In the genomic region with DNA sequence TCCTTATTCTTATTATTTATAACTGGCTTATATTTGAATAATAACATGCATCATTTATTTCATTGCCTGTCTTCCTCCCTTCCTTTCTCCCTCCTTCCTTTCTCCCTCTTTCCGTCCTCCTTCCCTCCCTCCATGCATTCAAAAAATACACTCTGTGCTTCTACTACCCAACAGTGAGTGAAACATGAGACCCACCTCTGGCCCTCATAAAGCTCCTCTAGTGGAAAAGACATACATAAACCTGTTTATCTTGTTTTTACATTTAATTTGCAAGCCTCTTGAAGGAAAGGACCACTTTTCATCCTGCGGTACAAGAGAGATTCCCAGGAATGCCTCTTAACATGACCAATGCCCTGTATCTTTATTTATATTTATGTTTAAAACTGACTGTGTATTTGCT, we compare ENCODE assay signal across 20 cellular contexts. TPM values are rescaled to one million over a fixed set of nuclear protein-coding genes. Genes with fewer than 3 reads are reported as not detected.
"Had no signal": no experiment of that assay in that cellular context is flagged by ENCODE, and none has a peak within 500 bp of the region (broad histone marks: within the 10 kb centered on the region; RNA-seq: fewer than 3 reads in every experiment).

No MANE protein-coding gene starts in this region.

- H3K9me3 ChIP-seq: body of pancreas, esophagus muscularis mucosa, neutrophil, stomach, testis, upper lobe of left lung had no signal

- H3K4me1 ChIP-seq: body of pancreas, esophagus muscularis mucosa, parathyroid adenoma, stomach, testis, upper lobe of left lung had no signal

- H3K9me3 Mint-ChIP-seq: activated B cell treated with CpG ODN at 0.5 μM for 24 hours; activated naive CD8-positive, alpha-beta T cell treated with anti-CD3 and anti-CD28 coated beads for 36 hours; activated T-cell treated with anti-CD3 and anti-CD28 coated beads, Interleukin-2, amount 50 U/mL, for 72 hours had no signal

- H3K4me3 Mint-ChIP-seq: activated B cell treated with CpG ODN at 0.5 μM for 24 hours; activated naive CD8-positive, alpha-beta T cell treated with anti-CD3 and anti-CD28 coated beads for 36 hours; activated T-cell treated with anti-CD3 and anti-CD28 coated beads, Interleukin-2, amount 50 U/mL, for 72 hours; naive thymus-derived CD8-positive, alpha-beta T cell had no signal

- H3K36me3 Mint-ChIP-seq: activated naive CD8-positive, alpha-beta T cell treated with anti-CD3 and anti-CD28 coated beads for 36 hours; naive thymus-derived CD8-positive, alpha-beta T cell had no signal

- H3K4me3 ChIP-seq: body of pancreas, esophagus muscularis mucosa, stomach, testis, upper lobe of left lung had no signal

- DNase-seq: activated B cell treated with CpG ODN at 0.5 μM for 24 hours; activated CD4-positive, alpha-beta T cell treated with anti-CD3 and anti-CD28 coated beads for 48 hours; activated CD8-positive, alpha-beta memory T cell treated with anti-CD3 and anti-CD28 coated beads, Interleukin-2, amount 50 U/mL, for 48 hours; activated naive CD8-positive, alpha-beta T cell treated with anti-CD3 and anti-CD28 coated beads for 36 hours; activated T-cell treated with anti-CD3 and anti-CD28 coated beads, Interleukin-2, amount 50 U/mL, for 72 hours; amygdala; body of pancreas; caudate nucleus; hippocampal formation; kidney glomerular epithelial cell; mesenchymal stem cell; naive thymus-derived CD8-positive, alpha-beta T cell; stimulated activated CD4-positive, alpha-beta T cell treated with anti-CD3 and anti-CD28 coated beads, Interleukin-12 subunit alpha, Interleukin-12 subunit beta, amount 100 ng/mL, for 4 hours; stimulated activated CD4-positive, alpha-beta T cell treated with anti-CD3 and anti-CD28 coated beads, Interleukin-2, amount 100 ng/mL, for 24 hours; stomach; testis; upper lobe of left lung had no signal

- H3K27ac Mint-ChIP-seq: activated B cell treated with CpG ODN at 0.5 μM for 24 hours; activated naive CD8-positive, alpha-beta T cell treated with anti-CD3 and anti-CD28 coated beads for 36 hours; activated T-cell treated with anti-CD3 and anti-CD28 coated beads, Interleukin-2, amount 50 U/mL, for 72 hours had no signal

- ATAC-seq: activated T-cell treated with anti-CD3 and anti-CD28 coated beads, Interleukin-2, amount 50 U/mL, for 72 hours; body of pancreas; naive thymus-derived CD8-positive, alpha-beta T cell had no signal

- H3K27me3 ChIP-seq: body of pancreas, esophagus muscularis mucosa, neutrophil, stomach, testis, upper lobe of left lung had no signal

- H3K36me3 ChIP-seq: esophagus muscularis mucosa, neutrophil, stomach, upper lobe of left lung had no signal

- H3K4me1 Mint-ChIP-seq: activated B cell treated with CpG ODN at 0.5 μM for 24 hours; activated naive CD8-positive, alpha-beta T cell treated with anti-CD3 and anti-CD28 coated beads for 36 hours had no signal

- H3K27ac ChIP-seq: body of pancreas, esophagus muscularis mucosa, neutrophil, parathyroid adenoma, stomach, testis, upper lobe of left lung had no signal

RNA-seq across cellular contexts. Expression of a gene that starts 21.8 kb away (rescaled TPM):
- total RNA-seq: activated B cell treated with CpG ODN at 0.5 μM for 24 hours had no signal
